Comparison of ENCODE assay signal across 8 cellular contexts in genomic region chr2:84302513-84303412, GRCh38.
A peak's percentile ranks its signal among the peaks of the same experiment; 100 is the strongest.
DNase-seq lines count a peak whose midpoint lies in the region; ATAC-seq and TF ChIP-seq lines count a peak whose summit lies in the region.

No MANE protein-coding gene starts in this region.

- H3K4me1 Mint-ChIP-seq in activated T-cell treated with anti-CD3 and anti-CD28 coated beads, Interleukin-2, amount 50 U/mL, for 72 hours (ENCODE audit: low read depth) = no peaks in the 10 kb centered on the region
- peaks cover 21% of the 10 kb centered on the region for H3K4me1 Mint-ChIP-seq in progenitor cell of endocrine pancreas (ENCODE audit: low read depth)

- intact Hi-C loops in vagina (cut with DNase I) = no loop called here

- peak; percentile 91 for TF ChIP-seq CTCF in progenitor cell of endocrine pancreas (IDR thresholded peaks at IDR 0.05; ENCODE audit: unreplicated experiment)
- peak in 1 of 3 experiments; percentile 8 for TF ChIP-seq CTCF in vagina (IDR thresholded peaks at IDR 0.05)

- H3K27me3 ChIP-seq in vagina = no peaks in the 10 kb centered on the region

- no peaks in the 10 kb centered on the region for H3K36me3 ChIP-seq in vagina

- no peak overlapping the region for H3K27ac ChIP-seq in vagina

- H3K9me3 Mint-ChIP-seq in activated T-cell treated with anti-CD3 and anti-CD28 coated beads, Interleukin-2, amount 50 U/mL, for 72 hours = peaks cover 4% of the 10 kb centered on the region in 2 donors
- peaks cover 19% of the 10 kb centered on the region for H3K9me3 Mint-ChIP-seq in progenitor cell of endocrine pancreas (ENCODE audit: low read depth)

- H3K9me3 ChIP-seq in vagina = no peaks in the 10 kb centered on the region

- no peaks in the 10 kb centered on the region for H3K36me3 Mint-ChIP-seq in activated T-cell treated with anti-CD3 and anti-CD28 coated beads, Interleukin-2, amount 50 U/mL, for 72 hours (ENCODE audit: insufficient read depth in 2 of 2)
- H3K36me3 Mint-ChIP-seq in progenitor cell of endocrine pancreas (ENCODE audit: insufficient read depth) = peaks cover 1% of the 10 kb centered on the region

- no peak overlapping the region for H3K27ac Mint-ChIP-seq in activated T-cell treated with anti-CD3 and anti-CD28 coated beads, Interleukin-2, amount 50 U/mL, for 72 hours
- peak overlapping the region; percentile 11 for H3K27ac Mint-ChIP-seq in progenitor cell of endocrine pancreas

- H3K4me3 ChIP-seq in vagina = no peak overlapping the region

- ATAC-seq in GM19397 (IDR thresholded peaks at IDR 0.05; ENCODE audit: unreplicated experiment) (peak; percentile 95), HG03280 (IDR thresholded peaks at IDR 0.05; ENCODE audit: unreplicated experiment) (peak; percentile 90)
- peak; percentile 64 to 67 for ATAC-seq in activated T-cell treated with anti-CD3 and anti-CD28 coated beads, Interleukin-2, amount 50 U/mL, for 72 hours (replicated peaks in 1 of 2)

- no peak for TF ChIP-seq POLR2A in vagina (IDR thresholded peaks at IDR 0.05)

- no peaks in the 10 kb centered on the region for H3K4me1 ChIP-seq in vagina

- DNase-seq in ELF-1 (ENCODE audit: low read depth, low spot score) = peak; percentile 79
- peak; percentile 12 for DNase-seq in NCI-H526 treated with DMSO at 0.1 percent for 48 hours (lab: John Stamatoyannopoulos, UW)
- DNase-seq in activated T-cell treated with anti-CD3 and anti-CD28 coated beads, Interleukin-2, amount 50 U/mL, for 72 hours = peak; percentile 34 to 56
- peak; percentile 59 for DNase-seq in globus pallidus (ENCODE audit: low spot score)
- DNase-seq in progenitor cell of endocrine pancreas (ENCODE audit: low spot score, unreplicated experiment) = peak; percentile 35
- no peak for DNase-seq in vagina (ENCODE audit: extremely low spot score in 2 of 2)

- peaks cover 5% of the 10 kb centered on the region for H3K27me3 Mint-ChIP-seq in activated T-cell treated with anti-CD3 and anti-CD28 coated beads, Interleukin-2, amount 50 U/mL, for 72 hours (ENCODE audit: low read depth)
- H3K27me3 Mint-ChIP-seq in progenitor cell of endocrine pancreas = no peaks in the 10 kb centered on the region

- H3K4me3 Mint-ChIP-seq in activated T-cell treated with anti-CD3 and anti-CD28 coated beads, Interleukin-2, amount 50 U/mL, for 72 hours = no peak overlapping the region
- H3K4me3 Mint-ChIP-seq in progenitor cell of endocrine pancreas (ENCODE audit: low read depth) = no peak overlapping the region

Comparison
In these comparisons a context has a peak if more than half of its experiments do, and no peak if none do; other contexts are left out.
1. DNase-seq: peak in ELF-1 (single experiment), NCI-H526 treated with DMSO at 0.1 percent for 48 hours (single experiment), activated T-cell treated with anti-CD3 and anti-CD28 coated beads, Interleukin-2, amount 50 U/mL, for 72 hours (2 of 2), globus pallidus (single experiment) and progenitor cell of endocrine pancreas (single experiment); none in vagina (0 of 2).
2. Peak in every context shown above with its lines, with median percentiles within 50 percentile points of each other: ATAC-seq.